14 cellular contexts compared by ENCODE assay signal in genomic region chr16:82801361-82801760, GRCh38.
DNase-seq lines count a peak whose midpoint lies in the region; ATAC-seq and TF ChIP-seq lines count a peak whose summit lies in the region.
"Had no signal": no experiment of that assay in that cellular context is flagged by ENCODE, and none has a peak within 500 bp of the region (broad histone marks: within the 10 kb centered on the region; RNA-seq: fewer than 3 reads in every experiment).

No MANE protein-coding gene starts in this region.

- H3K27me3 Mint-ChIP-seq in T-helper 2 cell treated with Interferon-gamma antibody and Interleukin-4, amounts not matched to agents 5 μg/mL and 100 μg/mL, for 36 hours (ENCODE audit: low read depth), result no peaks in the 10 kb centered on the region

- no peak overlapping the region for H3K27ac Mint-ChIP-seq in T-helper 2 cell treated with Interferon-gamma antibody and Interleukin-4, amounts not matched to agents 5 μg/mL and 100 μg/mL, for 36 hours

- no peaks in the 10 kb centered on the region for H3K36me3 Mint-ChIP-seq in T-helper 2 cell treated with Interferon-gamma antibody and Interleukin-4, amounts not matched to agents 5 μg/mL and 100 μg/mL, for 36 hours (ENCODE audit: low read depth)

- no peak overlapping the region for H3K4me3 Mint-ChIP-seq in T-helper 2 cell treated with Interferon-gamma antibody and Interleukin-4, amounts not matched to agents 5 μg/mL and 100 μg/mL, for 36 hours

- peaks cover 9% of the 10 kb centered on the region for H3K9me3 Mint-ChIP-seq in T-helper 2 cell treated with Interferon-gamma antibody and Interleukin-4, amounts not matched to agents 5 μg/mL and 100 μg/mL, for 36 hours

- peak in 2 of 3 donors; percentile 9 to 21 for DNase-seq in stimulated activated CD4-positive, alpha-beta T cell treated with anti-CD3 and anti-CD28 coated beads, Interleukin-12 subunit alpha, Interleukin-12 subunit beta, amount 100 ng/mL, for 48 hours (ENCODE audit: low read depth in 2 of 3, low spot score in 1 of 3)
- DNase-seq in stimulated activated CD4-positive, alpha-beta T cell treated with anti-CD3 and anti-CD28 coated beads, Interleukin-12 subunit alpha, Interleukin-12 subunit beta, amount 100 ng/mL, for 4 hours, result no peak
- peak; percentile 42 for DNase-seq in T-helper 2 cell treated with Interferon-gamma antibody and Interleukin-4, amounts not matched to agents 5 μg/mL and 100 μg/mL, for 36 hours (ENCODE audit: low spot score)
- DNase-seq in fibroblast of villous mesenchyme (ENCODE audit: low read depth), result peak; percentile 11
- DNase-seq in NCI-H524 (lab: John Stamatoyannopoulos, UW), result no peak
- DNase-seq in NCI-H2196 treated with DMSO at 0.1 percent for 48 hours (lab: John Stamatoyannopoulos, UW; ENCODE audit: unreplicated experiment), result no peak
- DNase-seq in DMS153 (lab: John Stamatoyannopoulos, UW), result no peak
- DNase-seq: BE2C; effector CD4-positive, alpha-beta T cell; gastrocnemius medialis; NCI-H1105; SJCRH30 had no signal

- no peak for ATAC-seq in HG03571 (IDR thresholded peaks at IDR 0.05; ENCODE audit: unreplicated experiment)
- ATAC-seq: gastrocnemius medialis had no signal

- no peak for TF ChIP-seq CTCF in fibroblast of villous mesenchyme (IDR thresholded peaks at IDR 0.05; ENCODE audit: insufficient read depth, low read depth, low read length)

- H3K4me3 ChIP-seq in fibroblast of villous mesenchyme (ENCODE audit: low read depth, low read length), result no peak overlapping the region
- H3K4me3 ChIP-seq: gastrocnemius medialis, SJCRH30, tibial nerve had no signal

- H3K4me1 Mint-ChIP-seq in T-helper 2 cell treated with Interferon-gamma antibody and Interleukin-4, amounts not matched to agents 5 μg/mL and 100 μg/mL, for 36 hours (ENCODE audit: low read depth), result peaks cover 3% of the 10 kb centered on the region

Comparison
In these comparisons a context has a peak if more than half of its experiments do, and no peak if none do; other contexts are left out.
1. DNase-seq: peak in stimulated activated CD4-positive, alpha-beta T cell treated with anti-CD3 and anti-CD28 coated beads, Interleukin-12 subunit alpha, Interleukin-12 subunit beta, amount 100 ng/mL, for 48 hours (2 of 3), T-helper 2 cell treated with Interferon-gamma antibody and Interleukin-4, amounts not matched to agents 5 μg/mL and 100 μg/mL, for 36 hours (single experiment) and fibroblast of villous mesenchyme (single experiment); none in stimulated activated CD4-positive, alpha-beta T cell treated with anti-CD3 and anti-CD28 coated beads, Interleukin-12 subunit alpha, Interleukin-12 subunit beta, amount 100 ng/mL, for 4 hours (single experiment), NCI-H524 (0 of 2), NCI-H2196 treated with DMSO at 0.1 percent for 48 hours (single experiment) and DMS153 (single experiment).